In genomic region chr9:89640801-89641200, GRCh38 we compare ENCODE assay signal across 1 cellular context.
TF ChIP-seq lines count a peak whose summit lies in the region.

No MANE protein-coding gene starts in this region.

TF ChIP-seq in H1, 55 proteins besides CTCF, POLR2A, EP300 and RAD21:
- TF ChIP-seq SRF (IDR thresholded peaks at IDR 0.05; ENCODE audit: low read depth, low read length) (no peak), TAF7 (optimal IDR thresholded peaks at IDR 0.05; ENCODE audit: borderline replicate concordance, low read depth, low read length) (no peak), SP4 (IDR thresholded peaks at IDR 0.05; ENCODE audit: low read length) (no peak), SIX5 (IDR thresholded peaks at IDR 0.05; ENCODE audit: low read depth, low read length) (no peak), HDAC2 (IDR thresholded peaks at IDR 0.05; ENCODE audit: borderline replicate concordance in 1 of 2, low read depth in 2 of 2, low read length in 2 of 2) (no peak)
TF ChIP-seq in H1: peak in this region for 0.
